24 cellular contexts compared by ENCODE assay signal in the genomic region with DNA sequence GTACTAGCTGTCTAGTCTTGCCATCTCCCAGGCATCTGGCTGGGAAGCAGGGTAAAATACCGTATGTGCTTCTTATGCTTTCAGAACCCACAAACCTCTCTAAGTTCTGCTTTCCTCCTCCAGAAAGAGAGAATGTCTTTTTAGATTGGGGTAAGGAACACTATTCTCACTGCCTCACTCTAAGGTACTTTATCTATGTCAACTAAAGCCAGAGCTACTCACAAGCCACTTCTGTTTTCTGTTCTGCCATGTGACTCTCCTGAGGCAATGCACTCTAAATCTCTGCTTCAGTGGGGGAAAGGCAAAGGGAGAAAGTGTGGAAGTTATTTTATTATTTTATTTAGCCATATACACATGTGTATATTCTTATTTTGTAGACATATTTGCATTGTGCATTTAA. TPM values are rescaled to one million over a fixed set of nuclear protein-coding genes. Genes with fewer than 3 reads are reported as not detected.
"Had no signal": no experiment of that assay in that cellular context is flagged by ENCODE, and none has a peak within 500 bp of the region (broad histone marks: within the 10 kb centered on the region; RNA-seq: fewer than 3 reads in every experiment).

No MANE protein-coding gene starts in this region.

- H3K9me3 ChIP-seq: breast epithelium, prostate gland, spleen, thoracic aorta, upper lobe of left lung had no signal

- H3K27ac ChIP-seq: breast epithelium, prostate gland, spleen, thoracic aorta, upper lobe of left lung had no signal

- H3K27me3 ChIP-seq: breast epithelium, upper lobe of left lung had no signal

- H3K4me3 ChIP-seq: breast epithelium, prostate gland, spleen, thoracic aorta, upper lobe of left lung had no signal

- H3K4me1 ChIP-seq: breast epithelium, prostate gland, spleen, upper lobe of left lung had no signal

- DNase-seq: activated CD4-positive, alpha-beta T cell treated with anti-CD3 and anti-CD28 coated beads for 4 hours; activated CD4-positive, alpha-beta T cell treated with anti-CD3 and anti-CD28 coated beads, Interleukin-2, amount 50 U/mL, for 48 hours; activated CD4-positive, CD25-positive, alpha-beta regulatory T cell; activated naive CD4-positive, alpha-beta T cell treated with Interleukin-2 at 50 U/mL for 16 hours; activated naive CD8-positive, alpha-beta T cell treated with anti-CD3 and anti-CD28 coated beads for 36 hours; activated T-cell treated with anti-CD3 and anti-CD28 coated beads, Interleukin-2, amount 50 U/mL, for 48 hours; effector memory CD8-positive, alpha-beta T cell; foreskin melanocyte; glutamatergic neuron; kidney glomerular epithelial cell; natural killer cell; spleen; stimulated activated CD4-positive, alpha-beta T cell treated with anti-CD3 and anti-CD28 coated beads, Interleukin-4, amount 100 ng/mL, for 24 hours; stimulated activated naive CD4-positive, alpha-beta T cell treated with Interleukin-2 at 50 U/mL for 16 hours; T-helper 17 cell; upper lobe of left lung had no signal

- ATAC-seq: effector memory CD8-positive, alpha-beta T cell; esophagus mucosa; natural killer cell; T-helper 17 cell had no signal

- H3K36me3 ChIP-seq: breast epithelium, prostate gland, spleen, thoracic aorta, upper lobe of left lung had no signal

RNA-seq across cellular contexts. Expression of gene MEP1A, which starts 15.6 kb away (rescaled TPM):
- total RNA-seq: activated naive CD8-positive, alpha-beta T cell treated with anti-CD3 and anti-CD28 coated beads for 36 hours; dermis microvascular lymphatic vessel endothelial cell; endothelial cell of umbilical vein; esophagus mucosa; lower leg skin; natural killer cell; osteoblast; T-helper 17 cell; thoracic aorta had no signal
- polyA plus RNA-seq: endothelial cell of umbilical vein had no signal
